Comparison of ENCODE assay signal across 22 cellular contexts in genomic region chr1:105556266-105556665, GRCh38.
"Had no signal": no experiment of that assay in that cellular context is flagged by ENCODE, and none has a peak within 500 bp of the region (broad histone marks: within the 10 kb centered on the region; RNA-seq: fewer than 3 reads in every experiment).

No MANE protein-coding gene starts in this region.

- ATAC-seq: activated CD4-positive, CD25-positive, alpha-beta regulatory T cell treated with anti-CD3 and anti-CD28 coated beads, Interleukin-2, amount 50 U/mL, for 24 hours; activated CD8-positive, alpha-beta T cell treated with anti-CD3 and anti-CD28 coated beads for 36 hours had no signal

- H3K4me3 ChIP-seq: breast epithelium, MG63, Peyer's patch, SJCRH30 had no signal

- H3K27ac ChIP-seq: breast epithelium, Peyer's patch, RWPE1, SJCRH30 had no signal

- H3K4me2 ChIP-seq: SK-N-SH had no signal

- H3K36me3 ChIP-seq: breast epithelium, MG63, Peyer's patch, SJCRH30 had no signal

- H3K9me3 ChIP-seq: MG63, Peyer's patch, SK-N-SH had no signal

- H3K27me3 ChIP-seq: breast epithelium, MG63, Peyer's patch, SJCRH30 had no signal

- DNase-seq: activated CD4-positive, alpha-beta T cell treated with anti-CD3 and anti-CD28 coated beads for 4 hours; activated CD8-positive, alpha-beta memory T cell treated with anti-CD3 and anti-CD28 coated beads, Interleukin-2, amount 50 U/mL, for 4 hours; activated CD8-positive, alpha-beta T cell treated with anti-CD3 and anti-CD28 coated beads for 36 hours; aorta; caudate nucleus; MG63; NCI-H1105; NCI-H1436; NCI-H1694 treated with DMSO at 0.1 percent for 48 hours; NCI-H2029 treated with DMSO at 0.1 percent for 48 hours; NCI-H345; NCI-H510A; NCI-H526 treated with DMSO at 0.1 percent for 48 hours; NK-92 treated with Interleukin-12 subunit alpha and Interleukin-12 subunit beta, amount 100 ng/mL, for 24 hours; Peyer's patch; Right ventricle myocardium superior; SJCRH30; SK-N-SH; SW 1271 had no signal

- H3K9ac ChIP-seq: SK-N-SH had no signal

- H3K4me1 ChIP-seq: breast epithelium, Peyer's patch, SJCRH30 had no signal
